In the genomic region with DNA sequence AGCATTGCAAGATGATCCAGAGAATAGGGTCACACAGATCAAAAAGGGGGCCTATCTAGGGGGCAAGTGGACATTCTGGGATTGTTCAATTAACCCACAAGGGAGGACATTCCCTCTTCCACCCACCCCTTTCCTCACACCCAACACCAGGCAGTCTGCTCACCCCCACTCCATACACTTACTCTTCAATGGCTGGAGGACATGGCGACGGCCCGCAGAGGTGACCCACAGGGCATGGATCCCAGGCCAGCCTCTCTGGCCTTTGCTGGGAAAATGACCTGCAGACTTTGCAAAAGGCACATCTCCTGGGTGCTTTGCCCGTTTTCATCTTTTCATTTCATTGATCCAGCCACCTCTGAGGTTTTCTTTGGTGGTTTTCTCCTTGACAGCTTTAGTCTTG, we compare ENCODE assay signal across 36 cellular contexts. TPM values are rescaled to one million over a fixed set of nuclear protein-coding genes. Genes with fewer than 3 reads are reported as not detected.
"Had no signal": no experiment of that assay in that cellular context is flagged by ENCODE, and none has a peak within 500 bp of the region (broad histone marks: within the 10 kb centered on the region; RNA-seq: fewer than 3 reads in every experiment).

No MANE protein-coding gene starts in this region.

- ATAC-seq: activated CD8-positive, alpha-beta memory T cell treated with anti-CD3 and anti-CD28 coated beads, Interleukin-2, amount 10 ng/mL, durations not matched to agents 7 days and 5 days; activated CD8-positive, alpha-beta T cell treated with anti-CD3 and anti-CD28 coated beads, Interleukin-2, amount 10 ng/mL, durations not matched to agents 7 days and 5 days; activated naive CD4-positive, alpha-beta T cell treated with anti-CD3 and anti-CD28 coated beads, Interleukin-2, amount 50 U/mL, for 72 hours; body of pancreas had no signal

- H3K27ac Mint-ChIP-seq: activated B cell treated with CpG ODN at 0.5 μM for 24 hours; activated CD4-positive, alpha-beta memory T cell treated with anti-CD3 and anti-CD28 coated beads, Interleukin-2, amount 10 ng/mL, durations not matched to agents 7 days and 5 days; activated CD4-positive, alpha-beta T cell treated with anti-CD3 and anti-CD28 coated beads, Interleukin-2, amount 10 ng/mL, durations not matched to agents 7 days and 5 days; activated CD8-positive, alpha-beta memory T cell treated with anti-CD3 and anti-CD28 coated beads, Interleukin-2, amount 10 ng/mL, durations not matched to agents 7 days and 5 days; activated CD8-positive, alpha-beta T cell treated with anti-CD3 and anti-CD28 coated beads, Interleukin-2, amount 10 ng/mL, durations not matched to agents 7 days and 5 days; activated naive CD4-positive, alpha-beta T cell treated with anti-CD3 and anti-CD28 coated beads for 36 hours; activated naive CD4-positive, alpha-beta T cell treated with anti-CD3 and anti-CD28 coated beads, Interleukin-2, amount 50 U/mL, for 72 hours; activated naive CD8-positive, alpha-beta T cell treated with anti-CD3 and anti-CD28 coated beads for 36 hours; activated T-cell treated with anti-CD3 and anti-CD28 coated beads, Interleukin-2, amount 50 U/mL, for 24 hours; activated T-helper 2 cell treated with anti-CD3 and anti-CD28 coated beads, Interferon-gamma antibody, Interleukin-2, Interleukin-4, amounts not matched to agents 10 μg/mL and 5 μg/mL and 100 μg/mL, durations not matched to agents 14 hours and 24 hours and 36 hours; T-helper 1 cell treated with Interleukin-12 subunit alpha and Interleukin-12 subunit beta and Interleukin-4 antibody, amounts not matched to agents 30 μg/mL and 1 μg/mL, for 36 hours; T-helper 2 cell treated with Interferon-gamma antibody and Interleukin-4, amounts not matched to agents 5 μg/mL and 100 μg/mL, for 36 hours had no signal

- H3K4me3 ChIP-seq: adrenal gland, body of pancreas, breast epithelium had no signal

- H3K4me1 Mint-ChIP-seq: activated CD4-positive, alpha-beta T cell treated with anti-CD3 and anti-CD28 coated beads, Interleukin-2, amount 10 ng/mL, durations not matched to agents 7 days and 5 days; activated CD8-positive, alpha-beta memory T cell treated with anti-CD3 and anti-CD28 coated beads, Interleukin-2, amount 10 ng/mL, durations not matched to agents 7 days and 5 days; activated naive CD8-positive, alpha-beta T cell treated with anti-CD3 and anti-CD28 coated beads for 36 hours; central memory CD8-positive, alpha-beta T cell had no signal

- DNase-seq: activated B cell treated with CpG ODN at 0.5 μM for 24 hours; activated CD4-positive, alpha-beta memory T cell treated with anti-CD3 and anti-CD28 coated beads, Interleukin-2, amount 10 ng/mL, durations not matched to agents 7 days and 5 days; activated CD4-positive, alpha-beta T cell treated with anti-CD3 and anti-CD28 coated beads for 48 hours; activated CD4-positive, alpha-beta T cell treated with anti-CD3 and anti-CD28 coated beads, Interleukin-2, amount 10 ng/mL, durations not matched to agents 7 days and 5 days; activated CD4-positive, alpha-beta T cell treated with anti-CD3 and anti-CD28 coated beads, Interleukin-2, amount 50 U/mL, for 48 hours; activated CD4-positive, CD25-positive, alpha-beta regulatory T cell treated with anti-CD3 and anti-CD28 coated beads, Interleukin-2, amount 50 U/mL, for 72 hours; activated CD8-positive, alpha-beta memory T cell treated with anti-CD3 and anti-CD28 coated beads for 24 hours; activated CD8-positive, alpha-beta memory T cell treated with anti-CD3 and anti-CD28 coated beads, Interleukin-2, amount 10 ng/mL, durations not matched to agents 7 days and 5 days; activated CD8-positive, alpha-beta memory T cell treated with anti-CD3 and anti-CD28 coated beads, Interleukin-2, amount 50 U/mL, for 48 hours; activated CD8-positive, alpha-beta T cell treated with anti-CD3 and anti-CD28 coated beads, Interleukin-2, amount 10 ng/mL, durations not matched to agents 7 days and 5 days; activated effector memory CD4-positive, alpha-beta T cell treated with Interleukin-2 at 50 U/mL for 16 hours; activated gamma-delta T cell; activated naive CD4-positive, alpha-beta T cell treated with anti-CD3 and anti-CD28 coated beads for 36 hours; activated naive CD4-positive, alpha-beta T cell treated with anti-CD3 and anti-CD28 coated beads, Interleukin-2, amount 50 U/mL, for 16 hours; activated naive CD8-positive, alpha-beta T cell treated with anti-CD3 and anti-CD28 coated beads for 36 hours; activated T-cell treated with anti-CD3 and anti-CD28 coated beads, Interleukin-2, amount 50 U/mL, for 24 hours; activated T-cell treated with anti-CD3 and anti-CD28 coated beads, Interleukin-2, amount 50 U/mL, for 48 hours; adrenal gland; amniotic stem cell; aorta; body of pancreas; brain microvascular endothelial cell; caudate nucleus; SW 1271; T-helper 1 cell; T-helper 2 cell; T-helper 9 cell had no signal

- H3K36me3 Mint-ChIP-seq: activated CD8-positive, alpha-beta memory T cell treated with anti-CD3 and anti-CD28 coated beads, Interleukin-2, amount 10 ng/mL, durations not matched to agents 7 days and 5 days; activated naive CD4-positive, alpha-beta T cell treated with anti-CD3 and anti-CD28 coated beads, Interleukin-2, amount 50 U/mL, for 72 hours had no signal

- FAIRE-seq: astrocyte, TTC549 had no signal

- H3K36me3 ChIP-seq: adrenal gland, brain microvascular endothelial cell, breast epithelium had no signal

- H3K4me1 ChIP-seq: adrenal gland, breast epithelium had no signal

- H3K9me3 Mint-ChIP-seq: activated B cell treated with CpG ODN at 0.5 μM for 24 hours; activated CD4-positive, alpha-beta memory T cell treated with anti-CD3 and anti-CD28 coated beads, Interleukin-2, amount 10 ng/mL, durations not matched to agents 7 days and 5 days; activated CD4-positive, alpha-beta T cell treated with anti-CD3 and anti-CD28 coated beads, Interleukin-2, amount 10 ng/mL, durations not matched to agents 7 days and 5 days; activated naive CD4-positive, alpha-beta T cell treated with anti-CD3 and anti-CD28 coated beads for 36 hours; activated naive CD4-positive, alpha-beta T cell treated with anti-CD3 and anti-CD28 coated beads, Interleukin-2, amount 50 U/mL, for 72 hours; activated naive CD8-positive, alpha-beta T cell treated with anti-CD3 and anti-CD28 coated beads for 36 hours; activated T-cell treated with anti-CD3 and anti-CD28 coated beads, Interleukin-2, amount 50 U/mL, for 24 hours; activated T-helper 2 cell treated with anti-CD3 and anti-CD28 coated beads, Interferon-gamma antibody, Interleukin-2, Interleukin-4, amounts not matched to agents 10 μg/mL and 5 μg/mL and 100 μg/mL, durations not matched to agents 14 hours and 24 hours and 36 hours; central memory CD8-positive, alpha-beta T cell; T-helper 1 cell treated with Interleukin-12 subunit alpha and Interleukin-12 subunit beta and Interleukin-4 antibody, amounts not matched to agents 30 μg/mL and 1 μg/mL, for 36 hours; T-helper 2 cell treated with Interferon-gamma antibody and Interleukin-4, amounts not matched to agents 5 μg/mL and 100 μg/mL, for 36 hours had no signal

- H3K4me3 Mint-ChIP-seq: activated B cell treated with CpG ODN at 0.5 μM for 24 hours; activated CD4-positive, alpha-beta memory T cell treated with anti-CD3 and anti-CD28 coated beads, Interleukin-2, amount 10 ng/mL, durations not matched to agents 7 days and 5 days; activated CD4-positive, alpha-beta T cell treated with anti-CD3 and anti-CD28 coated beads, Interleukin-2, amount 10 ng/mL, durations not matched to agents 7 days and 5 days; activated CD8-positive, alpha-beta memory T cell treated with anti-CD3 and anti-CD28 coated beads, Interleukin-2, amount 10 ng/mL, durations not matched to agents 7 days and 5 days; activated CD8-positive, alpha-beta T cell treated with anti-CD3 and anti-CD28 coated beads, Interleukin-2, amount 10 ng/mL, durations not matched to agents 7 days and 5 days; activated naive CD4-positive, alpha-beta T cell treated with anti-CD3 and anti-CD28 coated beads for 36 hours; activated naive CD8-positive, alpha-beta T cell treated with anti-CD3 and anti-CD28 coated beads for 36 hours; activated T-cell treated with anti-CD3 and anti-CD28 coated beads, Interleukin-2, amount 50 U/mL, for 24 hours; central memory CD8-positive, alpha-beta T cell; T-helper 1 cell treated with Interleukin-12 subunit alpha and Interleukin-12 subunit beta and Interleukin-4 antibody, amounts not matched to agents 30 μg/mL and 1 μg/mL, for 36 hours; T-helper 2 cell treated with Interferon-gamma antibody and Interleukin-4, amounts not matched to agents 5 μg/mL and 100 μg/mL, for 36 hours had no signal

- H3K27ac ChIP-seq: adrenal gland, body of pancreas, brain microvascular endothelial cell, breast epithelium, VCaP had no signal

- H3K9me3 ChIP-seq: adrenal gland, body of pancreas, breast epithelium had no signal

RNA-seq across cellular contexts. Expression of a gene that starts 1.7 kb away (rescaled TPM):
- total RNA-seq: activated B cell treated with CpG ODN at 0.5 μM for 24 hours; activated CD4-positive, alpha-beta memory T cell treated with anti-CD3 and anti-CD28 coated beads, Interleukin-2, amount 10 ng/mL, durations not matched to agents 7 days and 5 days; activated CD4-positive, alpha-beta T cell treated with anti-CD3 and anti-CD28 coated beads, Interleukin-2, amount 10 ng/mL, durations not matched to agents 7 days and 5 days; activated CD8-positive, alpha-beta memory T cell treated with anti-CD3 and anti-CD28 coated beads, Interleukin-2, amount 10 ng/mL, durations not matched to agents 7 days and 5 days; activated CD8-positive, alpha-beta T cell treated with anti-CD3 and anti-CD28 coated beads, Interleukin-2, amount 10 ng/mL, durations not matched to agents 7 days and 5 days; activated naive CD4-positive, alpha-beta T cell treated with anti-CD3 and anti-CD28 coated beads for 36 hours; activated naive CD4-positive, alpha-beta T cell treated with anti-CD3 and anti-CD28 coated beads, Interleukin-2, amount 50 U/mL, for 72 hours; activated naive CD8-positive, alpha-beta T cell treated with anti-CD3 and anti-CD28 coated beads for 36 hours; activated T-helper 2 cell treated with anti-CD3 and anti-CD28 coated beads, Interferon-gamma antibody, Interleukin-2, Interleukin-4, amounts not matched to agents 10 μg/mL and 5 μg/mL and 100 μg/mL, durations not matched to agents 14 hours and 24 hours and 36 hours; adrenal gland; aorta; astrocyte; breast epithelium had no signal
- polyA plus RNA-seq: adrenal gland, aorta had no signal
